1 cellular context compared by ENCODE assay signal in the genomic region with DNA sequence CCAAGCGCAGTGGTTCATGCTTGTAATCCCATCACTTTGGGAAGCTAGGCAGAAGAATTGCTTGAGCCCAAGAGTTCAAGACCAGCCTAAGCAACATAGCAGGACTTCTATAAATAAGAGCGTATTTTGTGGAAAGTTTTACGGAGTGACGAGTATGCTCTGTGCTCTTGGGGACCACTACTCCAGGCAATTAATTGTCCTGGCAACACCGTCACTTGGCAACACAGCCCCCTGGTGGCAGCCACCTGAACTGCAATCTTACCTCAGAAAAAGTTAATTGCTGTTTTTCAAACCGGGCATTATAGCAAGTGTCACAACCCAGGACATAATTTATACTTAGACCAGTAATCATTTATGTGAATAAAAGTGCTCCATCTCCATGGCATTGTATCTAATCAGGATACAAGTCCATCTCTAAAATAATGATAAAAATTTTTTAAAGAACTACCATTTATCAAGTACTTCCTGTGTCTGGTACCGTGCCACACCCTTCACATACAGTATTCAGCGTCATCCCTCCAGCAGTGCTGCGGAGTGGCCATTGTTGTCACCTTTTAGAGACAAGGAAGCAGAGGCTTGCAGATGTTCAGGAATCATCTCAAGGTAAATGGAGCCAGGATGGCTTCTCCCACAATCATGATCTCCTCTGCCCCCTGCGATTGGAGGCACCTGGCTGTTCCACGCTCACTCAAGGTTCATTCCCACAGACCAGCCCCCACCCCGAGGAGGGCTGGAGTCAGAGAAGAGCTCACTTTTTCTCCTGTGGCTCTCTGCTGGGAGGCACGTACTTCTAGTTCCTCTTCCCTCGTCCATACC.
TF ChIP-seq lines count a peak whose summit lies in the region.

No MANE protein-coding gene starts in this region.

TF ChIP-seq in HCT116, 20 proteins besides CTCF, POLR2A, EP300 and RAD21 (continued from another document):
- TF ChIP-seq, protein P1, sequence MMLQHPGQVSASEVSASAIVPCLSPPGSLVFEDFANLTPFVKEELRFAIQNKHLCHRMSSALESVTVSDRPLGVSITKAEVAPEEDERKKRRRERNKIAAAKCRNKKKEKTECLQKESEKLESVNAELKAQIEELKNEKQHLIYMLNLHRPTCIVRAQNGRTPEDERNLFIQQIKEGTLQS (IDR thresholded peaks at IDR 0.05) = no peak
- TF ChIP-seq CEBPB (IDR thresholded peaks at IDR 0.05; ENCODE audit: low read depth) = no peak
- no peak for TF ChIP-seq FOSL1 (IDR thresholded peaks at IDR 0.05; ENCODE audit: low read depth)
- TF ChIP-seq, protein P2, sequence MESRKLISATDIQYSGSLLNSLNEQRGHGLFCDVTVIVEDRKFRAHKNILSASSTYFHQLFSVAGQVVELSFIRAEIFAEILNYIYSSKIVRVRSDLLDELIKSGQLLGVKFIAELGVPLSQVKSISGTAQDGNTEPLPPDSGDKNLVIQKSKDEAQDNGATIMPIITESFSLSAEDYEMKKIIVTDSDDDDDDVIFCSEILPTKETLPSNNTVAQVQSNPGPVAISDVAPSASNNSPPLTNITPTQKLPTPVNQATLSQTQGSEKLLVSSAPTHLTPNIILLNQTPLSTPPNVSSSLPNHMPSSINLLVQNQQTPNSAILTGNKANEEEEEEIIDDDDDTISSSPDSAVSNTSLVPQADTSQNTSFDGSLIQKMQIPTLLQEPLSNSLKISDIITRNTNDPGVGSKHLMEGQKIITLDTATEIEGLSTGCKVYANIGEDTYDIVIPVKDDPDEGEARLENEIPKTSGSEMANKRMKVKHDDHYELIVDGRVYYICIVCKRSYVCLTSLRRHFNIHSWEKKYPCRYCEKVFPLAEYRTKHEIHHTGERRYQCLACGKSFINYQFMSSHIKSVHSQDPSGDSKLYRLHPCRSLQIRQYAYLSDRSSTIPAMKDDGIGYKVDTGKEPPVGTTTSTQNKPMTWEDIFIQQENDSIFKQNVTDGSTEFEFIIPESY (IDR thresholded peaks at IDR 0.05; ENCODE audit: extremely low read depth, insufficient replicate concordance, low read length) = no peak
- TF ChIP-seq EZH2phosphoT487 (IDR thresholded peaks at IDR 0.05; ENCODE audit: borderline replicate concordance) = no peak
- TF ChIP-seq, protein P3, sequence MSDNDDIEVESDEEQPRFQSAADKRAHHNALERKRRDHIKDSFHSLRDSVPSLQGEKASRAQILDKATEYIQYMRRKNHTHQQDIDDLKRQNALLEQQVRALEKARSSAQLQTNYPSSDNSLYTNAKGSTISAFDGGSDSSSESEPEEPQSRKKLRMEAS (IDR thresholded peaks at IDR 0.05) = no peak
- TF ChIP-seq CBX3 (IDR thresholded peaks at IDR 0.05; ENCODE audit: low read depth) = no peak
- no peak for TF ChIP-seq JUND (IDR thresholded peaks at IDR 0.05)
- TF ChIP-seq, protein P4, sequence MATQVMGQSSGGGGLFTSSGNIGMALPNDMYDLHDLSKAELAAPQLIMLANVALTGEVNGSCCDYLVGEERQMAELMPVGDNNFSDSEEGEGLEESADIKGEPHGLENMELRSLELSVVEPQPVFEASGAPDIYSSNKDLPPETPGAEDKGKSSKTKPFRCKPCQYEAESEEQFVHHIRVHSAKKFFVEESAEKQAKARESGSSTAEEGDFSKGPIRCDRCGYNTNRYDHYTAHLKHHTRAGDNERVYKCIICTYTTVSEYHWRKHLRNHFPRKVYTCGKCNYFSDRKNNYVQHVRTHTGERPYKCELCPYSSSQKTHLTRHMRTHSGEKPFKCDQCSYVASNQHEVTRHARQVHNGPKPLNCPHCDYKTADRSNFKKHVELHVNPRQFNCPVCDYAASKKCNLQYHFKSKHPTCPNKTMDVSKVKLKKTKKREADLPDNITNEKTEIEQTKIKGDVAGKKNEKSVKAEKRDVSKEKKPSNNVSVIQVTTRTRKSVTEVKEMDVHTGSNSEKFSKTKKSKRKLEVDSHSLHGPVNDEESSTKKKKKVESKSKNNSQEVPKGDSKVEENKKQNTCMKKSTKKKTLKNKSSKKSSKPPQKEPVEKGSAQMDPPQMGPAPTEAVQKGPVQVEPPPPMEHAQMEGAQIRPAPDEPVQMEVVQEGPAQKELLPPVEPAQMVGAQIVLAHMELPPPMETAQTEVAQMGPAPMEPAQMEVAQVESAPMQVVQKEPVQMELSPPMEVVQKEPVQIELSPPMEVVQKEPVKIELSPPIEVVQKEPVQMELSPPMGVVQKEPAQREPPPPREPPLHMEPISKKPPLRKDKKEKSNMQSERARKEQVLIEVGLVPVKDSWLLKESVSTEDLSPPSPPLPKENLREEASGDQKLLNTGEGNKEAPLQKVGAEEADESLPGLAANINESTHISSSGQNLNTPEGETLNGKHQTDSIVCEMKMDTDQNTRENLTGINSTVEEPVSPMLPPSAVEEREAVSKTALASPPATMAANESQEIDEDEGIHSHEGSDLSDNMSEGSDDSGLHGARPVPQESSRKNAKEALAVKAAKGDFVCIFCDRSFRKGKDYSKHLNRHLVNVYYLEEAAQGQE (IDR thresholded peaks at IDR 0.05; ENCODE audit: low read depth) = no peak
